Comparison of ENCODE assay signal across 13 cellular contexts in the genomic region with DNA sequence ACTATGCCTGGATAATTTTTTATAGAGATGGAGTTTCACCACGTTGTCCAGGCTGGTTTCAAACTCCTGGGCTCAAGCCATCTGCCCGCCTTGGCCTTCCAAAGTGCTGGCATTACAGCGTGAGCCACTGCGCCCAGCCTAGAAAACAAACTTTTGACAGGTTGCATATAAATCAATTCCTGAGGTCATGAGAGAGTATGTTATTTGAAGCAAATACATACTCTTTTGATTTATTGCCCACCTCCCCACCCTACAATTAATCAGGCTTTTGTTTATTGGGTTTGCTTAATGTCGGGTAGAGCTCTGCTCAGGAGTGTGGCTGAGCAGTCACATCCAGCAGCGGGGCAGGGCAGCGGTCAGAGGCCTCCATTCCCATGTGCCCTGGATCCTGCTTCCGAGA.
"Had no signal": no experiment of that assay in that cellular context is flagged by ENCODE, and none has a peak within 500 bp of the region (broad histone marks: within the 10 kb centered on the region; RNA-seq: fewer than 3 reads in every experiment).

No MANE protein-coding gene starts in this region.

- DNase-seq: activated CD4-positive, alpha-beta memory T cell treated with anti-CD3 and anti-CD28 coated beads for 36 hours; activated gamma-delta T cell; activated T-cell treated with anti-CD3 and anti-CD28 coated beads, Interleukin-2, amount 50 U/mL, for 48 hours; dorsolateral prefrontal cortex; hypothalamus; immature natural killer cell; mammary epithelial cell; naive thymus-derived CD8-positive, alpha-beta T cell; stimulated activated CD4-positive, alpha-beta T cell treated with anti-CD3 and anti-CD28 coated beads, Interleukin-15, amount 100 ng/mL, for 24 hours; stimulated activated CD4-positive, alpha-beta T cell treated with anti-CD3 and anti-CD28 coated beads, Interleukin-4, amount 100 ng/mL, for 24 hours had no signal

- ATAC-seq: esophagus mucosa; left lobe of liver; naive thymus-derived CD8-positive, alpha-beta T cell had no signal

- H3K27me3 ChIP-seq: dorsolateral prefrontal cortex had no signal

- H3K4me3 ChIP-seq: dorsolateral prefrontal cortex, thoracic aorta had no signal

- H3K27ac ChIP-seq: dorsolateral prefrontal cortex, thoracic aorta had no signal

- H3K9me3 ChIP-seq: thoracic aorta had no signal

- H3K36me3 ChIP-seq: thoracic aorta had no signal
